Comparison of ENCODE assay signal across 23 cellular contexts in genomic region chr10:84478679-84479078, GRCh38.
"Had no signal": no experiment of that assay in that cellular context is flagged by ENCODE, and none has a peak within 500 bp of the region (broad histone marks: within the 10 kb centered on the region; RNA-seq: fewer than 3 reads in every experiment).

No MANE protein-coding gene starts in this region.

- H3K4me1 ChIP-seq: breast epithelium, SJSA1 had no signal

- H3K9me3 Mint-ChIP-seq: activated B cell treated with CpG ODN at 0.5 μM for 24 hours; activated CD4-positive, alpha-beta T cell treated with anti-CD3 and anti-CD28 coated beads, Interleukin-2, amount 10 ng/mL, durations not matched to agents 24 days and 14 days; activated naive CD4-positive, alpha-beta T cell treated with anti-CD3 and anti-CD28 coated beads, Interleukin-2, amount 50 U/mL, for 72 hours; activated T-helper 2 cell treated with anti-CD3 and anti-CD28 coated beads, Interferon-gamma antibody, Interleukin-2, Interleukin-4, amounts not matched to agents 10 μg/mL and 5 μg/mL and 100 μg/mL, durations not matched to agents 14 hours and 24 hours and 36 hours had no signal

- H3K4me3 ChIP-seq: breast epithelium, SJSA1 had no signal

- H3K9me3 ChIP-seq: breast epithelium, SJSA1 had no signal

- H3K36me3 ChIP-seq: breast epithelium had no signal

- H3K4me1 Mint-ChIP-seq: activated B cell treated with CpG ODN at 0.5 μM for 24 hours had no signal

- H3K27ac ChIP-seq: breast epithelium, SJSA1 had no signal

- H3K27me3 Mint-ChIP-seq: activated B cell treated with CpG ODN at 0.5 μM for 24 hours; activated CD4-positive, alpha-beta T cell treated with anti-CD3 and anti-CD28 coated beads, Interleukin-2, amount 10 ng/mL, durations not matched to agents 24 days and 14 days had no signal

- H3K27me3 ChIP-seq: breast epithelium, SJSA1 had no signal

- H3K4me3 Mint-ChIP-seq: activated B cell treated with CpG ODN at 0.5 μM for 24 hours; activated CD4-positive, alpha-beta T cell treated with anti-CD3 and anti-CD28 coated beads, Interleukin-2, amount 10 ng/mL, durations not matched to agents 24 days and 14 days had no signal

- DNase-seq: activated B cell treated with CpG ODN at 0.5 μM for 24 hours; activated CD4-positive, alpha-beta T cell treated with anti-CD3 and anti-CD28 coated beads for 1 hour; activated CD4-positive, alpha-beta T cell treated with anti-CD3 and anti-CD28 coated beads, Interleukin-2, amount 10 ng/mL, durations not matched to agents 24 days and 14 days; activated CD4-positive, alpha-beta T cell treated with anti-CD3 and anti-CD28 coated beads, Interleukin-2, amount 50 U/mL, for 48 hours; activated CD8-positive, alpha-beta memory T cell treated with anti-CD3 and anti-CD28 coated beads for 24 hours; activated T-cell treated with anti-CD3 and anti-CD28 coated beads, Interleukin-2, amount 50 U/mL, for 48 hours; aorta; caudate nucleus; Kasumi-1; KBM-7; NCI-H1105 treated with DMSO at 0.1 percent for 48 hours; NCI-H1436 treated with DMSO at 0.1 percent for 48 hours; NCI-H187; NCI-H2081; NCI-H510A treated with DMSO at 0.1 percent for 48 hours; NCI-H69; SHP77; SW 1271 had no signal

- ATAC-seq: activated naive CD4-positive, alpha-beta T cell treated with anti-CD3 and anti-CD28 coated beads, Interleukin-2, amount 50 U/mL, for 72 hours; SK-N-SH treated with all-trans-retinoic acid at 6 μM for 48 hours had no signal

- H3K27ac Mint-ChIP-seq: activated B cell treated with CpG ODN at 0.5 μM for 24 hours; activated CD4-positive, alpha-beta T cell treated with anti-CD3 and anti-CD28 coated beads, Interleukin-2, amount 10 ng/mL, durations not matched to agents 24 days and 14 days; activated T-helper 2 cell treated with anti-CD3 and anti-CD28 coated beads, Interferon-gamma antibody, Interleukin-2, Interleukin-4, amounts not matched to agents 10 μg/mL and 5 μg/mL and 100 μg/mL, durations not matched to agents 14 hours and 24 hours and 36 hours had no signal
